ENCODE assay signal across 27 cellular contexts in genomic region chr12:96297504-96297903, GRCh38.
"Had no signal": no experiment of that assay in that cellular context is flagged by ENCODE, and none has a peak within 500 bp of the region (broad histone marks: within the 10 kb centered on the region; RNA-seq: fewer than 3 reads in every experiment).

No MANE protein-coding gene starts in this region.

- H2AFZ ChIP-seq: neural progenitor cell had no signal

- H3K9ac ChIP-seq: neural progenitor cell had no signal

- DNase-seq: islet precursor cell; left ventricle myocardium inferior; mesendoderm; naive thymus-derived CD8-positive, alpha-beta T cell; nephron progenitor cell; ovary; posterior cingulate gyrus; retina; right cardiac atrium; stimulated activated CD4-positive, alpha-beta T cell treated with anti-CD3 and anti-CD28 coated beads, Interleukin-12 subunit alpha, Interleukin-12 subunit beta, amount 100 ng/mL, for 4 hours; stimulated activated CD4-positive, alpha-beta T cell treated with anti-CD3 and anti-CD28 coated beads, Interleukin-15, amount 100 ng/mL, for 24 hours; stimulated activated CD4-positive, alpha-beta T cell treated with anti-CD3 and anti-CD28 coated beads, Interleukin-2, amount 100 ng/mL, for 24 hours; stimulated activated CD4-positive, alpha-beta T cell treated with anti-CD3 and anti-CD28 coated beads, Interleukin-4, amount 100 ng/mL, for 1 hour; stimulated activated naive B cell treated with anti-CD40 and anti-IgM and Interleukin-4, amounts not matched to agents 10 μg/mL and 1 μg/mL and 100 μg/mL, for 72 hours; stimulated activated naive CD8-positive, alpha-beta T cell treated with anti-CD3 and anti-CD28 coated beads, Interleukin-15, Interleukin-2, amounts not matched to agents 100 U/mL and 50 U/mL, for 24 hours; stomach; testis; thyroid gland; transverse colon; upper lobe of left lung had no signal

- H3K4me3 ChIP-seq: left ventricle myocardium inferior, lung, neural progenitor cell, ovary, prostate gland, skin epidermis, stomach, testis, thyroid gland, transverse colon, upper lobe of left lung, vagina had no signal

- ATAC-seq: naive thymus-derived CD8-positive, alpha-beta T cell; right cardiac atrium; sciatic nerve; stimulated activated naive B cell treated with anti-CD40 and anti-IgM and Interleukin-4, amounts not matched to agents 10 μg/mL and 1 μg/mL and 100 μg/mL, for 72 hours; stimulated activated naive CD8-positive, alpha-beta T cell treated with anti-CD3 and anti-CD28 coated beads, Interleukin-15, Interleukin-2, amounts not matched to agents 100 U/mL and 50 U/mL, for 24 hours had no signal

- H3K27me3 ChIP-seq: neural progenitor cell, ovary, stomach, testis, thyroid gland, transverse colon, upper lobe of left lung, vagina had no signal

- H3K4me1 Mint-ChIP-seq: nephron progenitor cell; stimulated activated naive B cell treated with anti-CD40 and anti-IgM and Interleukin-4, amounts not matched to agents 10 μg/mL and 1 μg/mL and 100 μg/mL, for 72 hours had no signal

- H3K27me3 Mint-ChIP-seq: naive thymus-derived CD8-positive, alpha-beta T cell; stimulated activated naive B cell treated with anti-CD40 and anti-IgM and Interleukin-4, amounts not matched to agents 10 μg/mL and 1 μg/mL and 100 μg/mL, for 72 hours had no signal

- H3K27ac Mint-ChIP-seq: mesothelial cell of epicardium; nephron progenitor cell; neural progenitor cell; stimulated activated naive B cell treated with anti-CD40 and anti-IgM and Interleukin-4, amounts not matched to agents 10 μg/mL and 1 μg/mL and 100 μg/mL, for 72 hours had no signal

- H3K36me3 ChIP-seq: ovary, prostate gland had no signal

- H3K4me1 ChIP-seq: prostate gland, stomach, testis, thyroid gland, upper lobe of left lung, vagina had no signal

- H3K4me2 ChIP-seq: neural progenitor cell had no signal

- H3K27ac ChIP-seq: left ventricle myocardium inferior, neural progenitor cell, ovary, prostate gland, skin epidermis, stomach, testis, thyroid gland, transverse colon, upper lobe of left lung, vagina had no signal

- H3K9me3 ChIP-seq: left ventricle myocardium inferior, ovary, prostate gland, stomach, testis, thyroid gland, transverse colon, upper lobe of left lung, vagina had no signal

- H3K4me3 Mint-ChIP-seq: mesothelial cell of epicardium; naive thymus-derived CD8-positive, alpha-beta T cell; nephron progenitor cell; neural progenitor cell; stimulated activated naive B cell treated with anti-CD40 and anti-IgM and Interleukin-4, amounts not matched to agents 10 μg/mL and 1 μg/mL and 100 μg/mL, for 72 hours had no signal
